9 cellular contexts compared by ENCODE assay signal in the genomic region with DNA sequence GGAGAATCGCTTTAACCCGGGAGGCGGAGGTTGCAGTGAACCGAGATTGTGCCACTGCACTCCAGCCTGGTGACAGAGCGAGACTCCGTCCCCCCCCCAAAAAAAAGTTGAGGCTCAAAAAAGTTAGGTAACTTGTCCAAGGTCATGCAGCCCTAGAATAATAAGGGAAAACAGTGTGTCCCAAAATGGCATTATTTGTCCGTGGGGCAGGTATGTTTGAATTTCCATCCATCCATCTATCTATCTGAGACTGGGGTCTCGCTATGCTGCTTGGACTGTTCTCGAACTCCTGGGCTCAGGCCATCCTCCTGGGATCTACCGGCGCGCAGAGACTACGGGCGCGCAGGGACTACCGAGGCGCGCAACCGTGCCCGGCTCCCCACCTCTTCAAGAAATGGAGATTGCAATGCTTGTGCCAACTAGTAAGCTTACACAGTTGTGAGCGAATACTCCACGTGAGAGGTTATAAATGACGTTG. TPM values are rescaled to one million over a fixed set of nuclear protein-coding genes. Genes with fewer than 3 reads are reported as not detected.
DNase-seq lines count a peak whose midpoint lies in the region; ATAC-seq and TF ChIP-seq lines count a peak whose summit lies in the region.
"Had no signal": no experiment of that assay in that cellular context is flagged by ENCODE, and none has a peak within 500 bp of the region (broad histone marks: within the 10 kb centered on the region; RNA-seq: fewer than 3 reads in every experiment).

No MANE protein-coding gene starts in this region.

- H3K4me3 ChIP-seq in astrocyte of the spinal cord (ENCODE audit: low read depth, low read length) (peak overlapping the region; percentile 72), lower lobe of right lung (peak overlapping the region; percentile 95), upper lobe of right lung (peak overlapping the region; percentile 95)

- H3K9me3 ChIP-seq in lower lobe of right lung (no peaks in the 10 kb centered on the region), upper lobe of right lung (no peaks in the 10 kb centered on the region)
- H3K9me3 ChIP-seq: mucosa of descending colon had no signal

- H3K27ac Mint-ChIP-seq in activated naive CD4-positive, alpha-beta T cell treated with anti-CD3 and anti-CD28 coated beads, Interleukin-2, amount 10 ng/mL, durations not matched to agents 7 days and 5 days = peak overlapping the region; percentile 96

- DNase-seq in activated naive CD4-positive, alpha-beta T cell treated with anti-CD3 and anti-CD28 coated beads, Interleukin-2, amount 10 ng/mL, durations not matched to agents 7 days and 5 days = no peak
- DNase-seq in activated naive CD4-positive, alpha-beta T cell treated with Interleukin-2 at 50 U/mL for 16 hours = no peak
- DNase-seq in astrocyte of the spinal cord (ENCODE audit: low read depth, low spot score) (no peak), lower lobe of right lung (no peak), upper lobe of right lung (no peak), cerebellar nuclear complex (lab: John Stamatoyannopoulos, UW) (no peak), posterior vena cava (ENCODE audit: low spot score) (no peak), DMS53 (lab: John Stamatoyannopoulos, UW) (no peak)

- peaks cover 22% of the 10 kb centered on the region for H3K4me1 ChIP-seq in lower lobe of right lung
- peaks cover 11% of the 10 kb centered on the region for H3K4me1 ChIP-seq in upper lobe of right lung

- H3K4me3 Mint-ChIP-seq in activated naive CD4-positive, alpha-beta T cell treated with anti-CD3 and anti-CD28 coated beads, Interleukin-2, amount 10 ng/mL, durations not matched to agents 7 days and 5 days = peak overlapping the region; percentile 94

- H3K27me3 Mint-ChIP-seq in activated naive CD4-positive, alpha-beta T cell treated with anti-CD3 and anti-CD28 coated beads, Interleukin-2, amount 10 ng/mL, durations not matched to agents 7 days and 5 days = peaks cover 6% of the 10 kb centered on the region

- H3K27me3 ChIP-seq in lower lobe of right lung (ENCODE audit: low read depth) = no peaks in the 10 kb centered on the region
- no peaks in the 10 kb centered on the region for H3K27me3 ChIP-seq in upper lobe of right lung

- TF ChIP-seq CTCF in astrocyte of the spinal cord (IDR thresholded peaks at IDR 0.05; ENCODE audit: low read depth, low read length) (no peak), lower lobe of right lung (IDR thresholded peaks at IDR 0.05) (no peak), upper lobe of right lung (IDR thresholded peaks at IDR 0.05) (no peak)

- H3K27ac ChIP-seq in lower lobe of right lung (peak overlapping the region; percentile 91), upper lobe of right lung (peak overlapping the region; percentile 86)

- no peak for ATAC-seq in lower lobe of right lung
- no peak for ATAC-seq in upper lobe of right lung

- peaks cover 6% of the 10 kb centered on the region for H3K36me3 Mint-ChIP-seq in activated naive CD4-positive, alpha-beta T cell treated with anti-CD3 and anti-CD28 coated beads, Interleukin-2, amount 10 ng/mL, durations not matched to agents 7 days and 5 days

- H3K36me3 ChIP-seq in lower lobe of right lung (peaks cover 8% of the 10 kb centered on the region), upper lobe of right lung (peaks cover 12% of the 10 kb centered on the region)

- H3K9me3 Mint-ChIP-seq in activated naive CD4-positive, alpha-beta T cell treated with anti-CD3 and anti-CD28 coated beads, Interleukin-2, amount 10 ng/mL, durations not matched to agents 7 days and 5 days = no peaks in the 10 kb centered on the region

- in situ Hi-C loops in astrocyte of the spinal cord (cut with HindIII; ENCODE audit: low sequenced_read_pairs) = no loop called here

- H3K4me1 Mint-ChIP-seq in activated naive CD4-positive, alpha-beta T cell treated with anti-CD3 and anti-CD28 coated beads, Interleukin-2, amount 10 ng/mL, durations not matched to agents 7 days and 5 days = peaks cover 26% of the 10 kb centered on the region

- intact Hi-C loops in lower lobe of right lung (cut with DNase I) = no loop called here
- intact Hi-C loops in upper lobe of right lung (cut with DNase I) = no loop called here
- intact Hi-C loops in posterior vena cava (cut with DNase I) = no loop called here

- CTCF ChIA-PET in activated naive CD4-positive, alpha-beta T cell treated with anti-CD3 and anti-CD28 coated beads, Interleukin-2, amount 10 ng/mL, durations not matched to agents 7 days and 5 days (lab: Charles Lee) = interaction anchor here (0.6 to 1.1 kb wide), 3 partner anchors 19 to 43 kb away, joined by 3 read pairs; no protein-coding TSS in a partner anchor

RNA-seq across cellular contexts. Expression of gene ABCC10, which starts 0.4 kb away (rescaled TPM):
- 34.4 TPM for total RNA-seq in lower lobe of right lung
- total RNA-seq in upper lobe of right lung = 30.0 TPM
- 10 to 100 TPM; 21.1 to 22.4 TPM for total RNA-seq in posterior vena cava

RNA-seq across cellular contexts. Expression of gene DLK2, which starts 28.4 kb away (rescaled TPM):
- 0.53 TPM for total RNA-seq in lower lobe of right lung
- 0.23 TPM for total RNA-seq in upper lobe of right lung
- total RNA-seq in posterior vena cava = under 1 TPM; 0.14 to 0.42 TPM

RNA-seq across cellular contexts. Expression of gene TJAP1, which starts 50.4 kb away (rescaled TPM):
- 34.3 TPM for total RNA-seq in lower lobe of right lung
- 31.2 TPM for total RNA-seq in upper lobe of right lung
- total RNA-seq in posterior vena cava = 10 to 100 TPM; 23.4 to 25.4 TPM

RNA-seq across cellular contexts. Expression of gene ZNF318, which starts 57.5 kb away (rescaled TPM):
- total RNA-seq in lower lobe of right lung (18.3 TPM), upper lobe of right lung (16.4 TPM), posterior vena cava (10 to 100 TPM; 11.2 to 13.9 TPM)
